Comparison of ENCODE assay signal across 23 cellular contexts in the genomic region with DNA sequence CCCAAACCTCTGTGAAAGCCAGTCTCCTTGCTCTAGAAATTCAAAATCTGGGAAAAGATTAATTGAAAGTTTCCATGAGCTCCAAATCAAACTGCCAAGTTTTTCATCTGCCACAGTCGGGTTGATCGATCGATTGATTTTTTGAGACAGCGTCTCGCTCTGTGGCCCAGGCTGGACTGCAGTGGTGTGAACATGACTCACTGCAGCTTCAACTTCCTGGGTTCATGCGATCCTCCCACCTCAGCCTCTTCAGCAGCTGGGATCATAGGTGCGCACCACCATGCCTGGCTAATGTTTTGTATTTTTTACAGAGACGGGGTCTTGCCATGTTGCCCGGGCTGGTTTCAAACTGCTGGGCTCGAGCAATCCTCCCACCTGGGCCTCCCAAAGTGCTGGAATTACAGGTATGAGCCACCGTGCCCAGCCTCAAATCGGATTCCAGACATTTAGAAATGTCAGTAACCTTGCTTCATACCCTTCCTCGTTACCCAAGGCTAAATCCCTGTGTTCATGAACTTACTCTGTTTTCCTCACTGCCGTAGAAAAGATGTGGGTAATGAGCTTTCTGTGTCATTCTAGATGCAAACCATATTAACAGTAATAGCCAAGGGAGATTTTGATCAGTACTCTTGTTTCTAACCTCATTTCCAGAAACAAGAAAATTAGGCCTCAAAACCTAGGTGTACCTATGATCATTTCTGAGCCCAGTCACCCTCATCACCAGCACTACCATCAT.
DNase-seq lines count a peak whose midpoint lies in the region; ATAC-seq lines count a peak whose summit lies in the region.
"Had no signal": no experiment of that assay in that cellular context is flagged by ENCODE, and none has a peak within 500 bp of the region (broad histone marks: within the 10 kb centered on the region; RNA-seq: fewer than 3 reads in every experiment).

No MANE protein-coding gene starts in this region.

- H3K4me1 ChIP-seq in right cardiac atrium (ENCODE audit: control insufficient read depth, insufficient read depth, low read length) (no peaks in the 10 kb centered on the region), trophoblast cell (ENCODE audit: control insufficient read depth in 1 of 2, insufficient read depth in 2 of 2, low read length in 2 of 2) (no peaks in the 10 kb centered on the region)
- H3K4me1 ChIP-seq: BLaER1 treated with 17β-estradiol and CSF1 and Interleukin-3, amounts not matched to agents 10 nM and 100 nM; Caco-2 had no signal

- DNase-seq in cardiac septum (ENCODE audit: low spot score) = peak; percentile 53
- DNase-seq in right cardiac atrium = no peak
- peak; percentile 1 for DNase-seq in RPMI8226
- peak; percentile 68 for DNase-seq in mesenteric fat pad (ENCODE audit: low spot score)
- DNase-seq in trophoblast cell = peak; percentile 81 to 94
- DNase-seq in AML-193 (lab: John Stamatoyannopoulos, UW) = no peak
- DNase-seq: 8988T; ACHN; Caco-2; CD4-positive, alpha-beta T cell; CD8-positive, alpha-beta T cell; DMS 273 treated with DMSO at 0.1 percent for 48 hours; DMS153; DMS53; DMS79; DND-41; EL; GDM1 had no signal

- H2BK120ac ChIP-seq in trophoblast cell (ENCODE audit: insufficient read depth, low read length, poor library complexity) = no peak overlapping the region

- no peak overlapping the region for H3K14ac ChIP-seq in trophoblast cell (ENCODE audit: low read length)

- H3K18ac ChIP-seq in trophoblast cell (ENCODE audit: low read length) = no peak overlapping the region

- no peaks in the 10 kb centered on the region for H3K79me2 ChIP-seq in trophoblast cell (ENCODE audit: control insufficient read depth, insufficient read depth, low read length, poor library complexity)

- H4K91ac ChIP-seq in trophoblast cell (ENCODE audit: low read depth, low read length) = no peak overlapping the region

- H3K9ac ChIP-seq in trophoblast cell (ENCODE audit: low read length) = no peak overlapping the region
- H3K9ac ChIP-seq: BLaER1 treated with 17β-estradiol and CSF1 and Interleukin-3, amounts not matched to agents 10 nM and 100 nM had no signal

- no peak overlapping the region for H3K23ac ChIP-seq in trophoblast cell (ENCODE audit: low read length)

- no peak overlapping the region for H4K8ac ChIP-seq in trophoblast cell (ENCODE audit: low read depth, low read length)

- H3K9me3 ChIP-seq in right cardiac atrium (ENCODE audit: control insufficient read depth, low read length) (no peaks in the 10 kb centered on the region), trophoblast cell (ENCODE audit: insufficient read depth, low read depth, low read length) (no peaks in the 10 kb centered on the region)
- H3K9me3 ChIP-seq: BLaER1 treated with 17β-estradiol and CSF1 and Interleukin-3, amounts not matched to agents 10 nM and 100 nM; Caco-2 had no signal

- H3K4me3 ChIP-seq in right cardiac atrium (ENCODE audit: low read length) (no peak overlapping the region), trophoblast cell (ENCODE audit: low read depth, low read length) (no peak overlapping the region)
- H3K4me3 ChIP-seq: BLaER1 treated with 17β-estradiol and CSF1 and Interleukin-3, amounts not matched to agents 10 nM and 100 nM; GM12878 had no signal

- H3K4me2 ChIP-seq in trophoblast cell (ENCODE audit: low read length) = no peak overlapping the region
- H3K4me2 ChIP-seq: BLaER1 treated with 17β-estradiol and CSF1 and Interleukin-3, amounts not matched to agents 10 nM and 100 nM had no signal

- H3K36me3 ChIP-seq in trophoblast cell (ENCODE audit: control insufficient read depth in 1 of 2, insufficient read depth in 2 of 2, low read length in 2 of 2) = no peaks in the 10 kb centered on the region
- H3K36me3 ChIP-seq: BLaER1 treated with 17β-estradiol and CSF1 and Interleukin-3, amounts not matched to agents 10 nM and 100 nM had no signal

- H2BK12ac ChIP-seq in trophoblast cell (ENCODE audit: low read length) = no peak overlapping the region

- H3K4ac ChIP-seq in trophoblast cell (ENCODE audit: low read depth, low read length) = no peak overlapping the region

- no peak overlapping the region for H4K12ac ChIP-seq in trophoblast cell (ENCODE audit: low read depth, low read length)

- H3K27ac ChIP-seq in right cardiac atrium (ENCODE audit: low read length) = no peak overlapping the region
- H3K27ac ChIP-seq in trophoblast cell (ENCODE audit: low read depth, low read length) = no peak overlapping the region
- H3K27ac ChIP-seq: BLaER1 treated with 17β-estradiol and CSF1 and Interleukin-3, amounts not matched to agents 10 nM and 100 nM; C4-2B had no signal

- no peaks in the 10 kb centered on the region for H3K79me1 ChIP-seq in trophoblast cell (ENCODE audit: low read length)

- intact Hi-C loops in cardiac septum (cut with DNase I) (no loop called here), right cardiac atrium (cut with DNase I) (no loop called here)

- H3K27me3 ChIP-seq in right cardiac atrium (ENCODE audit: control insufficient read depth, insufficient read depth) (no peaks in the 10 kb centered on the region), trophoblast cell (ENCODE audit: insufficient read depth, low read length) (no peaks in the 10 kb centered on the region)
- H3K27me3 ChIP-seq: BLaER1 treated with 17β-estradiol and CSF1 and Interleukin-3, amounts not matched to agents 10 nM and 100 nM had no signal

- ATAC-seq in right cardiac atrium (no peak), GM18517 (IDR thresholded peaks at IDR 0.05; ENCODE audit: unreplicated experiment) (no peak), GM19351 (IDR thresholded peaks at IDR 0.05; ENCODE audit: unreplicated experiment) (no peak)
- ATAC-seq: CD8-positive, alpha-beta T cell; GM12878 had no signal

- H2AK5ac ChIP-seq in trophoblast cell (ENCODE audit: low read length) = no peak overlapping the region

- no peak overlapping the region for H2BK5ac ChIP-seq in trophoblast cell (ENCODE audit: low read depth, low read length, poor library complexity)

- 91% methylated on average over 14 of the region's 14 CpGs for WGBS in right cardiac atrium
- no CpG with 5 or more reads among the region's 14 CpGs for WGBS in trophoblast cell (ENCODE audit: extremely low coverage, insufficient coverage, insufficient read length)

- H2AFZ ChIP-seq in trophoblast cell (ENCODE audit: insufficient read depth, low read length, poor library complexity) = no peak overlapping the region

Comparison
In these comparisons a context has a peak if more than half of its experiments do, and no peak if none do; other contexts are left out.
1. DNase-seq: peak in cardiac septum (single experiment), RPMI8226 (single experiment), mesenteric fat pad (single experiment) and trophoblast cell (2 of 2); none in right cardiac atrium (0 of 3) and AML-193 (0 of 2).